In genomic region chrX:63250253-63250868, GRCh38 we compare ENCODE assay signal across 9 cellular contexts.
DNase-seq lines count a peak whose midpoint lies in the region; ATAC-seq, FAIRE-seq and TF ChIP-seq lines count a peak whose summit lies in the region.
"Had no signal": no experiment of that assay in that cellular context is flagged by ENCODE, and none has a peak within 500 bp of the region (broad histone marks: within the 10 kb centered on the region; RNA-seq: fewer than 3 reads in every experiment).

No MANE protein-coding gene starts in this region.

- BruUV-seq in PC-3 (replicated peaks; lab: Mats Ljungman, UMichigan) (no TSS peak), HepG2 (replicated peaks; lab: Mats Ljungman, UMichigan) (no TSS peak)

- TF ChIP-seq EP300 in HepG2 (IDR thresholded peaks at IDR 0.05; ENCODE audit: low read depth in 2 of 2, low read length in 2 of 2) (no peak), HepG2 (CRISPR knock-in tag; IDR thresholded peaks at IDR 0.05; ENCODE audit: borderline replicate concordance) (no peak), tibial nerve (IDR thresholded peaks at IDR 0.05) (no peak)

- H3K27me3 Mint-ChIP-seq in activated CD4-positive, alpha-beta T cell treated with anti-CD3 and anti-CD28 coated beads for 36 hours, result no peaks in the 10 kb centered on the region
- H3K27me3 Mint-ChIP-seq in central memory CD8-positive, alpha-beta T cell, result no peaks in the 10 kb centered on the region

- POLR2A ChIA-PET in activated CD4-positive, alpha-beta T cell treated with anti-CD3 and anti-CD28 coated beads for 36 hours (lab: Charles Lee), result no interaction called here
- POLR2A ChIA-PET in PC-3 (lab: Charles Lee; ENCODE audit: unreplicated experiment), result no interaction called here
- POLR2A ChIA-PET in HepG2 (lab: Yijun Ruan, JAX), result no interaction called here

- no peaks in the 10 kb centered on the region for H3F3A ChIP-seq in PC-3 (ENCODE audit: low read length, unreplicated experiment)

- in situ Hi-C loops in HepG2 (cut with HindIII; ENCODE audit: extremely low pct_ligation_motif_present, low pct_unique_long_range_greater_than_20kb), result no loop called here

- H3K4me1 ChIP-seq in PC-3 (ENCODE audit: insufficient read depth, low read length) (no peaks in the 10 kb centered on the region), HepG2 (ENCODE audit: insufficient read depth, low read length) (no peaks in the 10 kb centered on the region), tibial nerve (no peaks in the 10 kb centered on the region)
- H3K4me1 ChIP-seq: BLaER1 had no signal

- peak; percentile 31 for DNase-seq in activated CD4-positive, alpha-beta T cell treated with anti-CD3 and anti-CD28 coated beads for 36 hours
- DNase-seq in activated CD4-positive, alpha-beta T cell treated with anti-CD3 and anti-CD28 coated beads for 1 hour, result no peak
- DNase-seq in PC-3, result peak; percentile 85
- DNase-seq in central memory CD8-positive, alpha-beta T cell (ENCODE audit: low spot score in 2 of 2), result peak in 1 of 2 donors; percentile 13
- peak; percentile 61 for DNase-seq in HepG2 (ENCODE audit: low spot score)
- peak in 1 of 2 donors; percentile 58 for DNase-seq in tibial nerve (ENCODE audit: low spot score in 2 of 2)
- no peak for DNase-seq in NCI-H510A treated with DMSO at 0.1 percent for 48 hours (lab: John Stamatoyannopoulos, UW)

- H3K4me1 Mint-ChIP-seq in activated CD4-positive, alpha-beta T cell treated with anti-CD3 and anti-CD28 coated beads for 36 hours, result no peaks in the 10 kb centered on the region
- H3K4me1 Mint-ChIP-seq in central memory CD8-positive, alpha-beta T cell, result no peaks in the 10 kb centered on the region

- H3K4me3 Mint-ChIP-seq in activated CD4-positive, alpha-beta T cell treated with anti-CD3 and anti-CD28 coated beads for 36 hours, result no peak overlapping the region
- H3K4me3 Mint-ChIP-seq in central memory CD8-positive, alpha-beta T cell, result no peak overlapping the region

- no peaks in the 10 kb centered on the region for H3K27me3 ChIP-seq in PC-3 (ENCODE audit: low read length)
- no peaks in the 10 kb centered on the region for H3K27me3 ChIP-seq in HepG2 (ENCODE audit: control insufficient read depth in 1 of 2, insufficient read depth in 2 of 2, low read length in 2 of 2)
- H3K27me3 ChIP-seq in tibial nerve, result no peaks in the 10 kb centered on the region
- H3K27me3 ChIP-seq: BLaER1 had no signal

- H4K20me1 ChIP-seq in PC-3 (ENCODE audit: low read length) (no peaks in the 10 kb centered on the region), HepG2 (ENCODE audit: insufficient read depth, low read length) (no peaks in the 10 kb centered on the region)
- H4K20me1 ChIP-seq: BLaER1 had no signal

- CTCF ChIA-PET in activated CD4-positive, alpha-beta T cell treated with anti-CD3 and anti-CD28 coated beads for 36 hours (lab: Charles Lee), result interaction anchor here (0.6 to 1.5 kb wide), 5 partner anchors 20 to 1724 kb away, joined by 3 to 7 read pairs (median 3); no protein-coding TSS in a partner anchor
- CTCF ChIA-PET in PC-3 (lab: Charles Lee) (interaction anchor here (1.0 kb wide), 1 partner anchor 253 kb away, joined by 3 read pairs; no protein-coding TSS in a partner anchor), HepG2 (lab: Yijun Ruan, JAX; ENCODE audit: low intra/inter-chr PET ratio, low total read pairs) (interaction anchor here (1.4 to 2.3 kb wide), 2 partner anchors 256 to 437 kb away, joined by 9 to 11 read pairs; no protein-coding TSS in a partner anchor)

- no peaks in the 10 kb centered on the region for H3K9me3 Mint-ChIP-seq in activated CD4-positive, alpha-beta T cell treated with anti-CD3 and anti-CD28 coated beads for 36 hours (ENCODE audit: low read depth)
- H3K9me3 Mint-ChIP-seq in central memory CD8-positive, alpha-beta T cell, result no peaks in the 10 kb centered on the region

- H2AFZ ChIP-seq in PC-3 (ENCODE audit: low read length) (no peak overlapping the region), HepG2 (ENCODE audit: low read length) (no peak overlapping the region)

- 0% methylated on average over 3 of the region's 3 CpGs for WGBS in HepG2 (ENCODE audit: low lambda C conversion rate)
- 32 to 33% methylated on average over 3 of the region's 3 CpGs for WGBS in tibial nerve, 2 donors

- H3K27ac ChIP-seq in PC-3 (ENCODE audit: low read length), result no peak overlapping the region
- no peak overlapping the region for H3K27ac ChIP-seq in HepG2 (ENCODE audit: extremely low read length, insufficient read depth, low read length)
- H3K27ac ChIP-seq in tibial nerve, result no peak overlapping the region
- H3K27ac ChIP-seq: BLaER1 had no signal

- intact Hi-C loops in activated CD4-positive, alpha-beta T cell treated with anti-CD3 and anti-CD28 coated beads for 36 hours (cut with DNase I, micrococcal nuclease), result no loop called here
- intact Hi-C loops in PC-3 (cut with micrococcal nuclease), result no loop called here
- intact Hi-C loops in HepG2 (cut with micrococcal nuclease; ENCODE audit: unreplicated experiment), result no loop called here

- TF ChIP-seq CTCF in PC-3 (conservative IDR thresholded peaks at IDR 0.05; ENCODE audit: low read depth, low read length) (peak; percentile 90), HepG2 (CRISPR knock-in tag; IDR thresholded peaks at IDR 0.05) (peak; percentile 73), tibial nerve (IDR thresholded peaks at IDR 0.05) (peak; percentile 67 to 84 (median 79))

- no peak for FAIRE-seq in HepG2 (lab: Jason Lieb, UNC)

- no peaks in the 10 kb centered on the region for H3K36me3 Mint-ChIP-seq in activated CD4-positive, alpha-beta T cell treated with anti-CD3 and anti-CD28 coated beads for 36 hours (ENCODE audit: low read depth)
- H3K36me3 Mint-ChIP-seq in central memory CD8-positive, alpha-beta T cell (ENCODE audit: insufficient read depth), result no peaks in the 10 kb centered on the region

- H3K4me2 ChIP-seq in PC-3 (ENCODE audit: low read length) (no peak overlapping the region), HepG2 (ENCODE audit: low read depth, low read length) (no peak overlapping the region)
- H3K4me2 ChIP-seq: BLaER1 had no signal

- peak; percentile 44 for TF ChIP-seq RAD21 in HepG2 (CRISPR knock-in tag; IDR thresholded peaks at IDR 0.05)

- H3K4me3 ChIP-seq in PC-3 (ENCODE audit: low read length) (no peak overlapping the region), HepG2 (replicated peaks in 1 of 3; ENCODE audit: insufficient read depth in 1 of 3, low read depth in 2 of 3, low read length in 3 of 3) (no peak overlapping the region), tibial nerve (no peak overlapping the region)
- H3K4me3 ChIP-seq: BLaER1 had no signal

- H3K27ac Mint-ChIP-seq in activated CD4-positive, alpha-beta T cell treated with anti-CD3 and anti-CD28 coated beads for 36 hours, result no peak overlapping the region
- no peak overlapping the region for H3K27ac Mint-ChIP-seq in central memory CD8-positive, alpha-beta T cell (ENCODE audit: low read depth)

- TF ChIP-seq POLR2A in HepG2 (IDR thresholded peaks at IDR 0.05; ENCODE audit: insufficient read depth in 1 of 2, low read depth in 2 of 2, low read length in 2 of 2), result no peak
- no peak for TF ChIP-seq POLR2A in tibial nerve (IDR thresholded peaks at IDR 0.05)

- ATAC-seq in activated CD4-positive, alpha-beta T cell treated with anti-CD3 and anti-CD28 coated beads for 36 hours, result peak; percentile 74
- ATAC-seq in HG02678 (IDR thresholded peaks at IDR 0.05; ENCODE audit: unreplicated experiment), result peak; percentile 100
- ATAC-seq in PC-3, result peak; percentile 80
- ATAC-seq in central memory CD8-positive, alpha-beta T cell (replicated peaks; ENCODE audit: extremely low read depth, poor library complexity, severe bottlenecking), result peak; percentile 49
- peak; percentile 97 for ATAC-seq in HepG2

- H3K9ac ChIP-seq in PC-3 (ENCODE audit: low read length) (no peak overlapping the region), HepG2 (ENCODE audit: insufficient read depth, low read depth, low read length) (no peak overlapping the region)
- H3K9ac ChIP-seq: BLaER1 had no signal

- no peaks in the 10 kb centered on the region for H3K9me2 ChIP-seq in PC-3 (replicated peaks; ENCODE audit: low read length)

- H3K79me2 ChIP-seq in PC-3 (ENCODE audit: low read length) (no peaks in the 10 kb centered on the region), HepG2 (ENCODE audit: insufficient read depth, low read length) (no peaks in the 10 kb centered on the region)

- no peaks in the 10 kb centered on the region for H3K36me3 ChIP-seq in PC-3 (ENCODE audit: low read depth, low read length)
- no peaks in the 10 kb centered on the region for H3K36me3 ChIP-seq in HepG2 (replicated peaks in 1 of 2; ENCODE audit: control insufficient read depth in 1 of 2, insufficient read depth in 2 of 2, low read length in 2 of 2)
- H3K36me3 ChIP-seq in tibial nerve, result no peaks in the 10 kb centered on the region
- H3K36me3 ChIP-seq: BLaER1 had no signal

- no peaks in the 10 kb centered on the region for H3K9me3 ChIP-seq in PC-3 (ENCODE audit: low read length)
- H3K9me3 ChIP-seq in HepG2 (ENCODE audit: low read length), result no peaks in the 10 kb centered on the region
- no peaks in the 10 kb centered on the region for H3K9me3 ChIP-seq in tibial nerve
- H3K9me3 ChIP-seq: BLaER1 had no signal

TF ChIP-seq in HepG2, 621 proteins besides CTCF, POLR2A, EP300 and RAD21 (continues in another document):
- TF ChIP-seq ZBTB14 (CRISPR knock-in tag; IDR thresholded peaks at IDR 0.05), result no peak
- TF ChIP-seq GLMP (CRISPR knock-in tag; IDR thresholded peaks at IDR 0.05; ENCODE audit: borderline replicate concordance), result no peak
- TF ChIP-seq RFXANK (CRISPR knock-in tag; IDR thresholded peaks at IDR 0.05), result no peak

Comparison
In these comparisons a context has a peak if more than half of its experiments do, and no peak if none do; other contexts are left out.
1. DNase-seq: peak in activated CD4-positive, alpha-beta T cell treated with anti-CD3 and anti-CD28 coated beads for 36 hours (single experiment), PC-3 (single experiment) and HepG2 (single experiment); none in activated CD4-positive, alpha-beta T cell treated with anti-CD3 and anti-CD28 coated beads for 1 hour (single experiment) and NCI-H510A treated with DMSO at 0.1 percent for 48 hours (single experiment).
2. ATAC-seq: peak in every context shown above with its lines; median percentile 100 in HG02678; 97 in HepG2; 80 in PC-3; 74 in activated CD4-positive, alpha-beta T cell treated with anti-CD3 and anti-CD28 coated beads for 36 hours; 49 in central memory CD8-positive, alpha-beta T cell.
3. Peak in every context shown above with its lines, with median percentiles within 50 percentile points of each other: CTCF ChIP-seq.